Comparison of ENCODE assay signal across 14 cellular contexts in genomic region chr17:59038734-59039133, GRCh38.
DNase-seq lines count a peak whose midpoint lies in the region; ATAC-seq and TF ChIP-seq lines count a peak whose summit lies in the region.
"Had no signal": no experiment of that assay in that cellular context is flagged by ENCODE, and none has a peak within 500 bp of the region (broad histone marks: within the 10 kb centered on the region; RNA-seq: fewer than 3 reads in every experiment).

No MANE protein-coding gene starts in this region.

- H3K27me3 ChIP-seq in body of pancreas (no peaks in the 10 kb centered on the region), upper lobe of left lung (no peaks in the 10 kb centered on the region)

- DNase-seq in activated CD4-positive, alpha-beta T cell treated with anti-CD3 and anti-CD28 coated beads for 48 hours = peak; percentile 43
- DNase-seq in activated CD4-positive, alpha-beta T cell treated with anti-CD3 and anti-CD28 coated beads for 1 hour = no peak
- DNase-seq in ELR (ENCODE audit: low read depth) (peak; percentile 3), body of pancreas (peak in 3 of 4 donors; percentile 5 to 33 (median 15)), medulla oblongata (ENCODE audit: extremely low spot score) (peak; percentile 4), upper lobe of left lung (no peak), HEK293T (ENCODE audit: extremely low spot score) (no peak), cortex of kidney (lab: John Stamatoyannopoulos, UW) (no peak)
- DNase-seq: 8988T; COR-L47; effector memory CD8-positive, alpha-beta T cell; kidney glomerular epithelial cell; NCI-H1092 had no signal

- H3K4me1 ChIP-seq in body of pancreas = peaks cover 12% of the 10 kb centered on the region
- H3K4me1 ChIP-seq in upper lobe of left lung = no peaks in the 10 kb centered on the region
- H3K4me1 ChIP-seq: prostate gland had no signal

- intact Hi-C loops in body of pancreas (cut with DNase I) = no loop called here

- no peak for TF ChIP-seq CTCF in body of pancreas (IDR thresholded peaks at IDR 0.05)
- no peak for TF ChIP-seq CTCF in upper lobe of left lung (IDR thresholded peaks at IDR 0.05)

- TF ChIP-seq POLR2A in body of pancreas (IDR thresholded peaks at IDR 0.05) (no peak), upper lobe of left lung (IDR thresholded peaks at IDR 0.05) (no peak)

- ATAC-seq in body of pancreas (no peak), upper lobe of left lung (ENCODE audit: low FRiP score in 2 of 2) (no peak)
- ATAC-seq: effector memory CD8-positive, alpha-beta T cell had no signal

- POLR2A ChIA-PET in HEK293T (lab: Yijun Ruan, JAX) = no interaction called here

- CTCF ChIA-PET in HEK293T (lab: Yijun Ruan, JAX) = no interaction called here

- 39 to 40% methylated on average over 5 of the region's 5 CpGs for WGBS in body of pancreas, 2 donors
- 93% methylated on average over 5 of the region's 5 CpGs for WGBS in upper lobe of left lung, 2 donors

- TF ChIP-seq EP300 in upper lobe of left lung (IDR thresholded peaks at IDR 0.05) = no peak

- H3K27ac ChIP-seq in body of pancreas (no peak overlapping the region), upper lobe of left lung (no peak overlapping the region)
- H3K27ac ChIP-seq: prostate gland had no signal

- H3K9me3 ChIP-seq in body of pancreas (no peaks in the 10 kb centered on the region), upper lobe of left lung (no peaks in the 10 kb centered on the region)
- H3K9me3 ChIP-seq: prostate gland had no signal

- H3K36me3 ChIP-seq in body of pancreas (replicated peaks in 1 of 2; ENCODE audit: insufficient read depth in 1 of 2, low read depth in 2 of 2) (peaks cover 0 to 12% of the 10 kb centered on the region in 2 donors), upper lobe of left lung (peaks cover 4 to 61% (median 33%) of the 10 kb centered on the region in 4 donors)
- H3K36me3 ChIP-seq: prostate gland had no signal

- H3K4me3 ChIP-seq in body of pancreas (no peak overlapping the region), upper lobe of left lung (no peak overlapping the region)
- H3K4me3 ChIP-seq: prostate gland had no signal

TF ChIP-seq in HEK293T, 16 proteins besides CTCF, POLR2A, EP300 and RAD21:
- no peak for TF ChIP-seq FOXK2 (IDR thresholded peaks at IDR 0.05)
- TF ChIP-seq ELF4 (IDR thresholded peaks at IDR 0.05) = no peak
- TF ChIP-seq SUZ12 (IDR thresholded peaks at IDR 0.05) = no peak
- no peak for TF ChIP-seq BHLHE40 (IDR thresholded peaks at IDR 0.05; ENCODE audit: borderline replicate concordance)
- no peak for TF ChIP-seq ZNF384 (IDR thresholded peaks at IDR 0.05)
- no peak for TF ChIP-seq SP1 (IDR thresholded peaks at IDR 0.05)
- no peak for TF ChIP-seq TARDBP (IDR thresholded peaks at IDR 0.05)
- no peak for TF ChIP-seq ARNT (IDR thresholded peaks at IDR 0.05)
- no peak for TF ChIP-seq HDGF (IDR thresholded peaks at IDR 0.05; ENCODE audit: borderline replicate concordance)
- no peak for TF ChIP-seq CTBP1 (IDR thresholded peaks at IDR 0.05; ENCODE audit: borderline replicate concordance)

Comparison
In these comparisons a context has a peak if more than half of its experiments do, and no peak if none do; other contexts are left out.
1. DNase-seq: peak in activated CD4-positive, alpha-beta T cell treated with anti-CD3 and anti-CD28 coated beads for 48 hours (single experiment), ELR (single experiment), body of pancreas (3 of 4) and medulla oblongata (single experiment); none in activated CD4-positive, alpha-beta T cell treated with anti-CD3 and anti-CD28 coated beads for 1 hour (single experiment), upper lobe of left lung (0 of 2), HEK293T (single experiment) and cortex of kidney (single experiment).